Comparison of ENCODE assay signal across 1 cellular context in the genomic region with DNA sequence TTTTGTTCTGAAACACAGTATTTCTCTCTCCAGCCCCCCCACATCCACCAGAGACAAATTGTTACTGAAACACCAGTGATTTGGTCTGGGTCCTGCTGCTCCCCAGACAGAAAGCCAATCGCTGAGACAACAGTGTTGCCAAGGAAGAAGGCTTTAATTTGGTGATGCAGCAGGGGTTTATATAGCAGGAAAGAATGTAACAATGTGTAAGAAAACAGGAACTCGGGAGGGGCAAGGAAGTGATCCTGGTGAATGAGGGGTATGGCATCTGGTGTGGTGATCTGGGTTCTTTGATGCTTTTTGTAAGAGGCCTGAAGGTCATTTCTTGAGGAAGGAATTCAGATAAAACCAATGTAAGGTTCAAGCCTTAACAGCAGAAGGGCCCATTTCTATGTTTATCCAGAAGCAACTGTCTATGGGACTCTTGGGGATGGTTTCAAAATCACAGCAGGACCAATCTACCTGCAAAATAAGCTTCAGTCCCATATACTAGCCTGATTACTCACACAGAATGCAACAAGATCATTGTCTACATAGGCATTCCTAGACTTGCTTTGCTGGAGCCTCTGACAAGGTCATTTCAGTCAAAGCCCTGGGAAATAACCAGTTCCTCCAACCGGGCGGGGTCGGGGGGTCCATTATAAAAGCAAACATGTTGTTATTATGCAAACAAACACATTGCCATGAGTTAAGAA.
TF ChIP-seq lines count a peak whose summit lies in the region.

No MANE protein-coding gene starts in this region.

TF ChIP-seq in HepG2, 621 proteins besides CTCF, POLR2A, EP300 and RAD21:
- TF ChIP-seq ZNF496 (CRISPR knock-in tag; IDR thresholded peaks at IDR 0.05; ENCODE audit: insufficient replicate concordance) (no peak), ZNF337 (CRISPR knock-in tag; IDR thresholded peaks at IDR 0.05; ENCODE audit: borderline replicate concordance, low read depth) (no peak), ZNF350 (CRISPR knock-in tag; IDR thresholded peaks at IDR 0.05; ENCODE audit: borderline replicate concordance, low read depth) (no peak), ATF1 (CRISPR knock-in tag; IDR thresholded peaks at IDR 0.05) (no peak), ZNF382 (CRISPR knock-in tag; IDR thresholded peaks at IDR 0.05; ENCODE audit: borderline replicate concordance) (no peak), ZNF235 (CRISPR knock-in tag; IDR thresholded peaks at IDR 0.05; ENCODE audit: borderline replicate concordance) (no peak), ZBTB42 (CRISPR knock-in tag; IDR thresholded peaks at IDR 0.05) (no peak), TOE1 (CRISPR knock-in tag; IDR thresholded peaks at IDR 0.05) (no peak), ZNF335 (CRISPR knock-in tag; IDR thresholded peaks at IDR 0.05) (no peak)
- TF ChIP-seq, protein P1, sequence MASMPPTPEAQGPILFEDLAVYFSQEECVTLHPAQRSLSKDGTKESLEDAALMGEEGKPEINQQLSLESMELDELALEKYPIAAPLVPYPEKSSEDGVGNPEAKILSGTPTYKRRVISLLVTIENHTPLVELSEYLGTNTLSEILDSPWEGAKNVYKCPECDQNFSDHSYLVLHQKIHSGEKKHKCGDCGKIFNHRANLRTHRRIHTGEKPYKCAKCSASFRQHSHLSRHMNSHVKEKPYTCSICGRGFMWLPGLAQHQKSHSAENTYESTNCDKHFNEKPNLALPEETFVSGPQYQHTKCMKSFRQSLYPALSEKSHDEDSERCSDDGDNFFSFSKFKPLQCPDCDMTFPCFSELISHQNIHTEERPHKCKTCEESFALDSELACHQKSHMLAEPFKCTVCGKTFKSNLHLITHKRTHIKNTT (CRISPR knock-in tag; IDR thresholded peaks at IDR 0.05): no peak
- TF ChIP-seq, protein P2, sequence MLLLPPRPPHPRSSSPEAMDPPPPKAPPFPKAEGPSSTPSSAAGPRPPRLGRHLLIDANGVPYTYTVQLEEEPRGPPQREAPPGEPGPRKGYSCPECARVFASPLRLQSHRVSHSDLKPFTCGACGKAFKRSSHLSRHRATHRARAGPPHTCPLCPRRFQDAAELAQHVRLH (CRISPR knock-in tag; IDR thresholded peaks at IDR 0.05; ENCODE audit: borderline replicate concordance, low read depth): no peak
- TF ChIP-seq, protein P3, sequence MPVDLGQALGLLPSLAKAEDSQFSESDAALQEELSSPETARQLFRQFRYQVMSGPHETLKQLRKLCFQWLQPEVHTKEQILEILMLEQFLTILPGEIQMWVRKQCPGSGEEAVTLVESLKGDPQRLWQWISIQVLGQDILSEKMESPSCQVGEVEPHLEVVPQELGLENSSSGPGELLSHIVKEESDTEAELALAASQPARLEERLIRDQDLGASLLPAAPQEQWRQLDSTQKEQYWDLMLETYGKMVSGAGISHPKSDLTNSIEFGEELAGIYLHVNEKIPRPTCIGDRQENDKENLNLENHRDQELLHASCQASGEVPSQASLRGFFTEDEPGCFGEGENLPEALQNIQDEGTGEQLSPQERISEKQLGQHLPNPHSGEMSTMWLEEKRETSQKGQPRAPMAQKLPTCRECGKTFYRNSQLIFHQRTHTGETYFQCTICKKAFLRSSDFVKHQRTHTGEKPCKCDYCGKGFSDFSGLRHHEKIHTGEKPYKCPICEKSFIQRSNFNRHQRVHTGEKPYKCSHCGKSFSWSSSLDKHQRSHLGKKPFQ (CRISPR knock-in tag; IDR thresholded peaks at IDR 0.05; ENCODE audit: insufficient replicate concordance): no peak
- TF ChIP-seq, protein P4, sequence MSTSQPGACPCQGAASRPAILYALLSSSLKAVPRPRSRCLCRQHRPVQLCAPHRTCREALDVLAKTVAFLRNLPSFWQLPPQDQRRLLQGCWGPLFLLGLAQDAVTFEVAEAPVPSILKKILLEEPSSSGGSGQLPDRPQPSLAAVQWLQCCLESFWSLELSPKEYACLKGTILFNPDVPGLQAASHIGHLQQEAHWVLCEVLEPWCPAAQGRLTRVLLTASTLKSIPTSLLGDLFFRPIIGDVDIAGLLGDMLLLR (CRISPR knock-in tag; IDR thresholded peaks at IDR 0.05): no peak
- TF ChIP-seq, protein P5, sequence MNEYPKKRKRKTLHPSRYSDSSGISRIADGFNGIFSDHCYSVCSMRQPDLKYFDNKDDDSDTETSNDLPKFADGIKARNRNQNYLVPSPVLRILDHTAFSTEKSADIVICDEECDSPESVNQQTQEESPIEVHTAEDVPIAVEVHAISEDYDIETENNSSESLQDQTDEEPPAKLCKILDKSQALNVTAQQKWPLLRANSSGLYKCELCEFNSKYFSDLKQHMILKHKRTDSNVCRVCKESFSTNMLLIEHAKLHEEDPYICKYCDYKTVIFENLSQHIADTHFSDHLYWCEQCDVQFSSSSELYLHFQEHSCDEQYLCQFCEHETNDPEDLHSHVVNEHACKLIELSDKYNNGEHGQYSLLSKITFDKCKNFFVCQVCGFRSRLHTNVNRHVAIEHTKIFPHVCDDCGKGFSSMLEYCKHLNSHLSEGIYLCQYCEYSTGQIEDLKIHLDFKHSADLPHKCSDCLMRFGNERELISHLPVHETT (CRISPR knock-in tag; conservative IDR thresholded peaks at IDR 0.05): no peak
TF ChIP-seq in HepG2: peak in this region for 0.
